Comparison of ENCODE assay signal across 22 cellular contexts in genomic region chr10:88205842-88206446, GRCh38.
DNase-seq lines count a peak whose midpoint lies in the region; ATAC-seq and TF ChIP-seq lines count a peak whose summit lies in the region.
"Had no signal": no experiment of that assay in that cellular context is flagged by ENCODE, and none has a peak within 500 bp of the region (broad histone marks: within the 10 kb centered on the region; RNA-seq: fewer than 3 reads in every experiment).

No MANE protein-coding gene starts in this region.

- no peaks in the 10 kb centered on the region for H3K27me3 Mint-ChIP-seq in natural killer cell (ENCODE audit: low read depth in 2 of 2)
- H3K27me3 Mint-ChIP-seq: activated naive CD4-positive, alpha-beta T cell treated with anti-CD3 and anti-CD28 coated beads, Interleukin-2, amount 50 U/mL, for 24 hours had no signal

- H3K4me3 Mint-ChIP-seq in natural killer cell: no peak overlapping the region
- H3K4me3 Mint-ChIP-seq: activated naive CD4-positive, alpha-beta T cell treated with anti-CD3 and anti-CD28 coated beads, Interleukin-2, amount 50 U/mL, for 24 hours; nephron progenitor cell had no signal

- no peak overlapping the region for H3K9ac ChIP-seq in parathyroid adenoma

- intact Hi-C loops in right cardiac atrium (cut with DNase I): no loop called here
- intact Hi-C loops in natural killer cell (cut with micrococcal nuclease): no loop called here
- intact Hi-C loops in psoas muscle (cut with DNase I): no loop called here

- no peak for TF ChIP-seq CTCF in parathyroid adenoma (IDR thresholded peaks at IDR 0.05)
- TF ChIP-seq CTCF in natural killer cell (IDR thresholded peaks at IDR 0.05): no peak
- TF ChIP-seq CTCF in psoas muscle (IDR thresholded peaks at IDR 0.05): no peak

- H3K27ac ChIP-seq in parathyroid adenoma (no peak overlapping the region), right cardiac atrium (ENCODE audit: low read length) (no peak overlapping the region), psoas muscle (no peak overlapping the region)
- H3K27ac ChIP-seq: dorsolateral prefrontal cortex had no signal

- 81% methylated on average over 2 of the region's 2 CpGs for WGBS in right cardiac atrium
- WGBS in psoas muscle, 3 donors: 68 to 80% (median 78%) methylated on average over 2 of the region's 2 CpGs

- no peaks in the 10 kb centered on the region for H3K36me3 Mint-ChIP-seq in natural killer cell
- H3K36me3 Mint-ChIP-seq: activated naive CD4-positive, alpha-beta T cell treated with anti-CD3 and anti-CD28 coated beads, Interleukin-2, amount 50 U/mL, for 24 hours had no signal

- DNase-seq in astrocyte of the hippocampus (ENCODE audit: low read depth, low spot score): peak; percentile 39
- DNase-seq in right cardiac atrium: no peak
- no peak for DNase-seq in natural killer cell
- no peak for DNase-seq in psoas muscle
- DNase-seq: activated CD4-positive, alpha-beta T cell treated with anti-CD3 and anti-CD28 coated beads, Interleukin-2, amount 50 U/mL, for 4 hours; dorsolateral prefrontal cortex; erythroblast; head of caudate nucleus; mammary epithelial cell; NCI-H446; nephron progenitor cell; retina; stimulated activated CD4-positive, alpha-beta T cell treated with anti-CD3 and anti-CD28 coated beads, Interleukin-15, amount 100 ng/mL, for 24 hours; stimulated activated naive CD4-positive, alpha-beta T cell; T-helper 1 cell; trophoblast cell had no signal

- no peaks in the 10 kb centered on the region for H3K79me2 ChIP-seq in parathyroid adenoma

- H3K4me1 ChIP-seq in parathyroid adenoma: peaks cover 2% of the 10 kb centered on the region
- H3K4me1 ChIP-seq in right cardiac atrium (ENCODE audit: control insufficient read depth, insufficient read depth, low read length): peaks cover 3% of the 10 kb centered on the region
- no peaks in the 10 kb centered on the region for H3K4me1 ChIP-seq in psoas muscle

- H3K27ac Mint-ChIP-seq in natural killer cell: no peak overlapping the region
- H3K27ac Mint-ChIP-seq: activated naive CD4-positive, alpha-beta T cell treated with anti-CD3 and anti-CD28 coated beads, Interleukin-2, amount 50 U/mL, for 24 hours; nephron progenitor cell had no signal

- H3K4me3 ChIP-seq in parathyroid adenoma (ENCODE audit: low read depth, low read length) (no peak overlapping the region), right cardiac atrium (ENCODE audit: low read length) (no peak overlapping the region), psoas muscle (no peak overlapping the region)
- H3K4me3 ChIP-seq: dorsolateral prefrontal cortex had no signal

- no peaks in the 10 kb centered on the region for H3K9me3 ChIP-seq in parathyroid adenoma (ENCODE audit: control insufficient read depth, low read length)
- no peaks in the 10 kb centered on the region for H3K9me3 ChIP-seq in right cardiac atrium (ENCODE audit: control insufficient read depth, low read length)
- H3K9me3 ChIP-seq in psoas muscle: no peaks in the 10 kb centered on the region

- no peaks in the 10 kb centered on the region for H3K9me3 Mint-ChIP-seq in natural killer cell
- H3K9me3 Mint-ChIP-seq: activated naive CD4-positive, alpha-beta T cell treated with anti-CD3 and anti-CD28 coated beads, Interleukin-2, amount 50 U/mL, for 24 hours; nephron progenitor cell had no signal

- ATAC-seq in GM18907 (IDR thresholded peaks at IDR 0.05; ENCODE audit: unreplicated experiment) (peak; percentile 63), HG02763 (IDR thresholded peaks at IDR 0.05; ENCODE audit: unreplicated experiment) (peak; percentile 66), right cardiac atrium (no peak), natural killer cell (no peak), HG03342 (IDR thresholded peaks at IDR 0.05; ENCODE audit: unreplicated experiment) (no peak), psoas muscle (no peak)
- ATAC-seq: Right ventricle myocardium inferior had no signal

- no peak overlapping the region for H3K4me2 ChIP-seq in parathyroid adenoma (ENCODE audit: low read length)

- H3K27me3 ChIP-seq in parathyroid adenoma (ENCODE audit: control insufficient read depth, insufficient read depth, low read length) (no peaks in the 10 kb centered on the region), right cardiac atrium (ENCODE audit: control insufficient read depth, insufficient read depth) (no peaks in the 10 kb centered on the region), psoas muscle (ENCODE audit: insufficient read depth in 3 of 3, low read length in 2 of 3) (no peaks in the 10 kb centered on the region)
- H3K27me3 ChIP-seq: dorsolateral prefrontal cortex had no signal

- H2AFZ ChIP-seq in parathyroid adenoma: peak overlapping the region; percentile 23

- H3K36me3 ChIP-seq in parathyroid adenoma (ENCODE audit: control insufficient read depth, insufficient read depth, low read length) (no peaks in the 10 kb centered on the region), psoas muscle (ENCODE audit: insufficient read depth in 1 of 2, low read depth in 1 of 2) (no peaks in the 10 kb centered on the region)

- H3K4me1 Mint-ChIP-seq in natural killer cell: no peaks in the 10 kb centered on the region
- H3K4me1 Mint-ChIP-seq: activated naive CD4-positive, alpha-beta T cell treated with anti-CD3 and anti-CD28 coated beads, Interleukin-2, amount 50 U/mL, for 24 hours had no signal

Comparison
In these comparisons a context has a peak if more than half of its experiments do, and no peak if none do; other contexts are left out.
1. ATAC-seq: peak in GM18907 (single experiment) and HG02763 (single experiment); none in right cardiac atrium (0 of 2), natural killer cell (0 of 3), HG03342 (single experiment) and psoas muscle (0 of 4).